ENCODE assay signal across 30 cellular contexts in genomic region chr12:79326225-79326624, GRCh38.
DNase-seq lines count a peak whose midpoint lies in the region; ATAC-seq, FAIRE-seq and TF ChIP-seq lines count a peak whose summit lies in the region.
"Had no signal": no experiment of that assay in that cellular context is flagged by ENCODE, and none has a peak within 500 bp of the region (broad histone marks: within the 10 kb centered on the region; RNA-seq: fewer than 3 reads in every experiment).

No MANE protein-coding gene starts in this region.

- peaks cover 2% of the 10 kb centered on the region for H3K9me3 ChIP-seq in A549
- H3K9me3 ChIP-seq: gastrocnemius medialis, spleen, tibial artery had no signal

- no peak for TF ChIP-seq RAD21 in A549 (conservative IDR thresholded peaks at IDR 0.05 in 1 of 2, IDR thresholded peaks at IDR 0.05 in 1 of 2)

- ATAC-seq in A549 = peak in 1 of 2 experiments; percentile 57; a peak in 3 of 6 replicates
- no peak for ATAC-seq in HG03280 (IDR thresholded peaks at IDR 0.05; ENCODE audit: unreplicated experiment)
- ATAC-seq: gastrocnemius medialis, left lobe of liver, natural killer cell, Panc1 had no signal

- H3K4me3 ChIP-seq in A549 = no peak overlapping the region
- H3K4me3 ChIP-seq in lower leg skin (ENCODE audit: low read depth, poor library complexity, severe bottlenecking) = no peak overlapping the region
- H3K4me3 ChIP-seq: dorsolateral prefrontal cortex, gastrocnemius medialis, spleen, tibial artery had no signal

- POLR2A ChIA-PET in A549 (lab: Yijun Ruan, JAX) = no interaction called here

- no peak for TF ChIP-seq POLR2A in A549 (IDR thresholded peaks at IDR 0.05; ENCODE audit: low read length)
- no peak for TF ChIP-seq POLR2A in lower leg skin (IDR thresholded peaks at IDR 0.05)

- peak; percentile 23 for FAIRE-seq in A549 (lab: Jason Lieb, UNC)
- FAIRE-seq: astrocyte had no signal

- H3K27ac ChIP-seq in A549 = peak overlapping the region; percentile 64 to 76
- H3K27ac ChIP-seq: gastrocnemius medialis, spleen, tibial artery, VCaP had no signal

- TF ChIP-seq CTCF in A549 (IDR thresholded peaks at IDR 0.05) = no peak
- no peak for TF ChIP-seq CTCF in lower leg skin (IDR thresholded peaks at IDR 0.05)

- in situ Hi-C loops in ACHN (cut with HindIII; ENCODE audit: low pct_ligation_motif_present, low pct_unique_long_range_greater_than_20kb, low sequenced_read_pairs) = no loop called here

- CTCF ChIA-PET in A549 (lab: Yijun Ruan, JAX) = interaction anchor here (1.3 kb wide), 1 partner anchor 18 kb away, joined by 6 read pairs; no protein-coding TSS in a partner anchor

- WGBS in A549 (ENCODE audit: missing lambda C conversion rate) = 68% methylated on average over 2 of the region's 2 CpGs
- 65 to 75% methylated on average over 2 of the region's 2 CpGs for WGBS in lower leg skin, 2 donors

- no peak for TF ChIP-seq EP300 in A549 (IDR thresholded peaks at IDR 0.05)

- DNase-seq in A549 (ENCODE audit: low read depth in 1 of 2, low spot score in 1 of 2) (no peak), NCI-H1092 treated with DMSO at 0.1 percent for 48 hours (lab: John Stamatoyannopoulos, UW) (peak; percentile 57), NCI-H2227 treated with DMSO at 0.1 percent for 48 hours (lab: John Stamatoyannopoulos, UW) (peak; percentile 65), left kidney (ENCODE audit: low read depth, low spot score) (peak; percentile 13), lower leg skin (ENCODE audit: low spot score in 2 of 2) (no peak), ACHN (no peak)
- no peak for DNase-seq in activated CD4-positive, alpha-beta T cell treated with anti-CD3 and anti-CD28 coated beads for 1 hour
- DNase-seq: activated CD4-positive, alpha-beta T cell treated with anti-CD3 and anti-CD28 coated beads for 48 hours; activated CD8-positive, alpha-beta memory T cell treated with anti-CD3 and anti-CD28 coated beads for 24 hours; activated effector memory CD4-positive, alpha-beta T cell treated with anti-CD3 and anti-CD28 coated beads, Interleukin-2, amount 50 U/mL, for 16 hours; activated naive CD8-positive, alpha-beta T cell treated with anti-CD3 and anti-CD28 coated beads, Interleukin-2, amount 10 ng/mL, durations not matched to agents 7 days and 5 days; central memory CD4-positive, alpha-beta T cell; gastrocnemius medialis; GF-D8; hypothalamus; immature natural killer cell; KG1; MM.1S; natural killer cell; NCI-H1930; NCI-H526 treated with DMSO at 0.1 percent for 48 hours; SHP77 treated with DMSO at 0.1 percent for 48 hours; spleen; tibial artery had no signal

- intact Hi-C loops in lower leg skin (cut with DNase I; ENCODE audit: low total_unique reads) = no loop called here

- peaks cover 42% of the 10 kb centered on the region for H3K4me1 ChIP-seq in A549
- H3K4me1 ChIP-seq: gastrocnemius medialis, tibial artery had no signal

- H3K4me2 ChIP-seq in A549 = peak overlapping the region; percentile 68

TF ChIP-seq in A549, 52 proteins besides CTCF, POLR2A, EP300 and RAD21:
- no peak for TF ChIP-seq HOXB5 (CRISPR knock-in tag; IDR thresholded peaks at IDR 0.05)
- TF ChIP-seq BCL3 (IDR thresholded peaks at IDR 0.05) = no peak

Comparison
In these comparisons a context has a peak if more than half of its experiments do, and no peak if none do; other contexts are left out.
1. DNase-seq: peak in NCI-H1092 treated with DMSO at 0.1 percent for 48 hours (single experiment), NCI-H2227 treated with DMSO at 0.1 percent for 48 hours (single experiment) and left kidney (single experiment); none in A549 (0 of 2), activated CD4-positive, alpha-beta T cell treated with anti-CD3 and anti-CD28 coated beads for 1 hour (single experiment), lower leg skin (0 of 2) and ACHN (single experiment).